In genomic region chr18:74185860-74186259, GRCh38 we compare ENCODE assay signal across 27 cellular contexts. TPM values are rescaled to one million over a fixed set of nuclear protein-coding genes. Genes with fewer than 3 reads are reported as not detected.
"Had no signal": no experiment of that assay in that cellular context is flagged by ENCODE, and none has a peak within 500 bp of the region (broad histone marks: within the 10 kb centered on the region; RNA-seq: fewer than 3 reads in every experiment).

No MANE protein-coding gene starts in this region.

- H3K4me1 Mint-ChIP-seq: immature natural killer cell; neural crest cell; stimulated activated memory B cell treated with anti-CD40 and anti-IgM and Interleukin-4, amounts not matched to agents 10 μg/mL and 1 μg/mL and 100 μg/mL, for 72 hours had no signal

- H3K4me3 Mint-ChIP-seq: immature natural killer cell; mesothelial cell of epicardium; naive B cell; natural killer cell treated with Interleukin-12 subunit alpha and Interleukin-12 subunit beta and Interleukin-15 and Interleukin-18, amount 100 ng/mL, for 72 hours; neural crest cell; stimulated activated memory B cell treated with anti-CD40 and anti-IgM and Interleukin-4, amounts not matched to agents 10 μg/mL and 1 μg/mL and 100 μg/mL, for 72 hours; stimulated activated naive CD8-positive, alpha-beta T cell treated with anti-CD3 and anti-CD28 coated beads, Interleukin-15, Interleukin-2, amounts not matched to agents 100 ng/mL and 50 ng/mL, for 24 hours had no signal

- H3K36me3 Mint-ChIP-seq: immature natural killer cell; mesothelial cell of epicardium; naive B cell; natural killer cell treated with Interleukin-12 subunit alpha and Interleukin-12 subunit beta and Interleukin-15 and Interleukin-18, amount 100 ng/mL, for 72 hours; stimulated activated memory B cell treated with anti-CD40 and anti-IgM and Interleukin-4, amounts not matched to agents 10 μg/mL and 1 μg/mL and 100 μg/mL, for 72 hours had no signal

- H3K9me3 ChIP-seq: esophagus muscularis mucosa, mucosa of descending colon, neutrophil, prostate gland, right atrium auricular region, sigmoid colon, thoracic aorta, tibial nerve, vagina had no signal

- H3K4me1 ChIP-seq: prostate gland, right atrium auricular region, sigmoid colon, tibial nerve, vagina had no signal

- H3K27ac Mint-ChIP-seq: immature natural killer cell; mesothelial cell of epicardium; naive B cell; natural killer cell treated with Interleukin-12 subunit alpha and Interleukin-12 subunit beta and Interleukin-15 and Interleukin-18, amount 100 ng/mL, for 72 hours; stimulated activated memory B cell treated with anti-CD40 and anti-IgM and Interleukin-4, amounts not matched to agents 10 μg/mL and 1 μg/mL and 100 μg/mL, for 72 hours; stimulated activated naive CD8-positive, alpha-beta T cell treated with anti-CD3 and anti-CD28 coated beads, Interleukin-15, Interleukin-2, amounts not matched to agents 100 ng/mL and 50 ng/mL, for 24 hours had no signal

- FAIRE-seq: endothelial cell of umbilical vein, kidney had no signal

- H3K4me3 ChIP-seq: coronary artery, esophagus muscularis mucosa, lung, mucosa of descending colon, prostate gland, right atrium auricular region, sigmoid colon, thoracic aorta, tibial nerve, vagina had no signal

- H3K36me3 ChIP-seq: esophagus muscularis mucosa, neutrophil, prostate gland, right atrium auricular region, sigmoid colon, thoracic aorta, tibial nerve, vagina had no signal

- H3K9me3 Mint-ChIP-seq: immature natural killer cell; mesothelial cell of epicardium; natural killer cell treated with Interleukin-12 subunit alpha and Interleukin-12 subunit beta and Interleukin-15 and Interleukin-18, amount 100 ng/mL, for 72 hours; neural crest cell; stimulated activated memory B cell treated with anti-CD40 and anti-IgM and Interleukin-4, amounts not matched to agents 10 μg/mL and 1 μg/mL and 100 μg/mL, for 72 hours; stimulated activated naive CD8-positive, alpha-beta T cell treated with anti-CD3 and anti-CD28 coated beads, Interleukin-15, Interleukin-2, amounts not matched to agents 100 ng/mL and 50 ng/mL, for 24 hours had no signal

- DNase-seq: dermis blood vessel endothelial cell; effector memory CD4-positive, alpha-beta T cell; foreskin melanocyte; hypothalamus; immature natural killer cell; kidney; mesenchymal stem cell; mucosa of descending colon; naive B cell; sigmoid colon; stimulated activated CD4-positive, alpha-beta T cell treated with anti-CD3 and anti-CD28 coated beads, Interleukin-2, amount 100 ng/mL, for 24 hours; stimulated activated CD4-positive, alpha-beta T cell treated with anti-CD3 and anti-CD28 coated beads, Interleukin-4, amount 100 ng/mL, for 4 hours had no signal

- H3K27me3 ChIP-seq: right atrium auricular region, sigmoid colon, tibial nerve, vagina had no signal

- H3K27ac ChIP-seq: coronary artery, esophagus muscularis mucosa, neutrophil, prostate gland, right atrium auricular region, sigmoid colon, thoracic aorta, tibial nerve, vagina had no signal

- ATAC-seq: mucosa of descending colon; natural killer cell treated with Interleukin-12 subunit alpha and Interleukin-12 subunit beta and Interleukin-15 and Interleukin-18, amount 100 ng/mL, for 72 hours; stimulated activated memory B cell treated with anti-CD40 and anti-IgM and Interleukin-4, amounts not matched to agents 10 μg/mL and 1 μg/mL and 100 μg/mL, for 72 hours had no signal

RNA-seq across cellular contexts. Expression of gene FBXO15, which starts 38.2 kb away (rescaled TPM):
- total RNA-seq: endothelial cell of umbilical vein, vagina had no signal
- polyA plus RNA-seq: endothelial cell of umbilical vein had no signal
